Comparison of ENCODE assay signal across 10 cellular contexts in the genomic region with DNA sequence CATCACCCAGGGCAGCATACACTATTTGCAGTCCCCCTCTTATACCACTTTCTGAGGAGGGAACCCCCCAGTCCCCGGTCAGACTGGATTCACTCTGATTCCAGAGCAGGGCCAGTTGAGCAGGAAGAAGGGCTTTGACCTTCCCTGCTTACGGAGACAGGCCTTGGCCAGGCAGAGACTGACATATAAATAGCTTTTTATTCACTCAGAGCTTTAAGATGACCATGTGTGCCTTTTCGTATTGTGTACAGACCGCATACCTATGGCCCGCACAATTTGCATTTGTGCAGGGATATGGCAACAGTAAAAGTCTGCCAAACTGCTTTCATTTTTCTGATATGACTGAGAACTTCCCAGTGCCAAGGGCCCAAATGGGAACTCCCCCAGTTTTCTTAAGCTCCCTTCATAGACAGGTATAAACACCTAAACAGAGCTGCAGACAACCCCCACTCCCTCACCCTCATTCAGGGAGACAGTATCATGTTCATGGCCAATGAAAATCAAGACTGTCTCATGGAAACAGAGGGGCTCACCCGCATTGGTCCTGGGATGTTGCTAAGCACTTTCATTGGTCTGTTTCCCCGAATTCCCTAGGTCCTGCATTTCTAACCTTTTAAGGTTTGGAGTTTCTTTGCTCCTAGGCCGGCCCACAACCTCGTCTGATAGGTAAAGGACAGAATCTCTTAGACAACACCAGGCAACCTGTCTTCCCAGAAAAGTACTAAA.
DNase-seq lines count a peak whose midpoint lies in the region; ATAC-seq and TF ChIP-seq lines count a peak whose summit lies in the region.
"Had no signal": no experiment of that assay in that cellular context is flagged by ENCODE, and none has a peak within 500 bp of the region (broad histone marks: within the 10 kb centered on the region; RNA-seq: fewer than 3 reads in every experiment).

No MANE protein-coding gene starts in this region.

- H3K4me1 Mint-ChIP-seq in MCF 10A (ENCODE audit: insufficient read depth, unreplicated experiment): peaks cover 4% of the 10 kb centered on the region

- TF ChIP-seq CTCF in heart right ventricle (IDR thresholded peaks at IDR 0.05) (no peak), MCF 10A (IDR thresholded peaks at IDR 0.05; ENCODE audit: unreplicated experiment) (no peak), kidney epithelial cell (IDR thresholded peaks at IDR 0.05; ENCODE audit: insufficient read depth, low read length, poor library complexity, severe bottlenecking) (no peak), GM10266 (IDR thresholded peaks at IDR 0.05; ENCODE audit: control insufficient read depth, insufficient read depth, low read depth, missing control alignments) (no peak)

- ATAC-seq in heart right ventricle (peak in 6 of 8 donors; percentile 38 to 74 (median 46)), Right ventricle myocardium inferior (no peak), aorta (ENCODE audit: low FRiP score) (peak; percentile 39)
- ATAC-seq: GM12878 had no signal

- POLR2A ChIA-PET in MCF 10A (lab: Yijun Ruan, JAX): no interaction called here

- CTCF ChIA-PET in MCF 10A (lab: Yijun Ruan, JAX): no interaction called here

- H3K36me3 Mint-ChIP-seq in MCF 10A (ENCODE audit: insufficient read depth, unreplicated experiment): no peaks in the 10 kb centered on the region

- BruUV-seq in MCF 10A (replicated peaks; lab: Mats Ljungman, UMichigan): no TSS peak

- peaks cover 0 to 39% (median 13%) of the 10 kb centered on the region in 9 donors for H3K4me1 ChIP-seq in heart right ventricle
- H3K4me1 ChIP-seq in aorta (ENCODE audit: control insufficient read depth in 1 of 2, insufficient read depth in 2 of 2, low read length in 2 of 2): peaks cover 0 to 3% of the 10 kb centered on the region in 2 donors

- DNase-seq in heart right ventricle (no peak), Right ventricle myocardium inferior (ENCODE audit: missing footprints) (no peak), MCF 10A (ENCODE audit: unreplicated experiment) (peak; percentile 26), kidney epithelial cell (ENCODE audit: low read depth) (peak; percentile 21), aorta (no peak), GM10266 (ENCODE audit: extremely low spot score) (no peak), RPMI8226 (no peak), COR-L47 (lab: John Stamatoyannopoulos, UW) (no peak)
- DNase-seq: activated CD4-positive, alpha-beta T cell treated with anti-CD3 and anti-CD28 coated beads, Interleukin-2, amount 50 U/mL, for 1 hour had no signal

- H3K27ac ChIP-seq in heart right ventricle: peak overlapping the region in 4 of 10 donors; percentile 19 to 43 (median 39)
- peak overlapping the region; percentile 73 to 95 for H3K27ac ChIP-seq in aorta (ENCODE audit: low read depth in 1 of 2, low read length in 2 of 2)

- H3K4me3 ChIP-seq in heart right ventricle: no peak overlapping the region
- H3K4me3 ChIP-seq in kidney epithelial cell (ENCODE audit: low read depth, low read length): no peak overlapping the region
- H3K4me3 ChIP-seq in aorta (ENCODE audit: low read length in 2 of 2): no peak overlapping the region
- H3K4me3 ChIP-seq: GM12878 had no signal

- no peak overlapping the region for H3K27ac Mint-ChIP-seq in MCF 10A (ENCODE audit: low read depth, unreplicated experiment)

- no peak overlapping the region for H3K4me3 Mint-ChIP-seq in MCF 10A (ENCODE audit: unreplicated experiment)

- WGBS in heart right ventricle, 2 donors: 42 to 57% methylated on average over 9 of the region's 9 CpGs
- 9 to 28% methylated on average over 9 of the region's 9 CpGs for WGBS in aorta, 2 donors

- H3K27me3 Mint-ChIP-seq in MCF 10A (ENCODE audit: insufficient read depth, unreplicated experiment): peaks cover 97% of the 10 kb centered on the region

- H3K27me3 ChIP-seq in heart right ventricle (peaks cover 0 to 44% (median 0%) of the 10 kb centered on the region in 7 donors), kidney epithelial cell (ENCODE audit: control insufficient read depth, insufficient read depth, low read length) (peaks cover 3% of the 10 kb centered on the region), aorta (ENCODE audit: control insufficient read depth in 1 of 2, insufficient read depth in 2 of 2, low read length in 1 of 2) (no peaks in the 10 kb centered on the region)

- intact Hi-C loops in heart right ventricle (cut with DNase I): no loop called here
- intact Hi-C loops in Right ventricle myocardium inferior (cut with DNase I): no loop called here
- intact Hi-C loops in MCF 10A (cut with micrococcal nuclease): no loop called here
- intact Hi-C loops in aorta (cut with DNase I): no loop called here

- H3K36me3 ChIP-seq in heart right ventricle (no peaks in the 10 kb centered on the region), kidney epithelial cell (ENCODE audit: control insufficient read depth, insufficient read depth, low read length) (no peaks in the 10 kb centered on the region), aorta (ENCODE audit: control insufficient read depth in 1 of 2, insufficient read depth in 2 of 2, low read length in 1 of 2) (no peaks in the 10 kb centered on the region)

- no peaks in the 10 kb centered on the region for H3K9me3 ChIP-seq in heart right ventricle
- no peaks in the 10 kb centered on the region for H3K9me3 ChIP-seq in aorta (ENCODE audit: control insufficient read depth, low read length)

- no peaks in the 10 kb centered on the region for H3K9me3 Mint-ChIP-seq in MCF 10A (ENCODE audit: unreplicated experiment)

Comparison
In these comparisons a context has a peak if more than half of its experiments do, and no peak if none do; other contexts are left out.
1. DNase-seq: peak in MCF 10A (single experiment) and kidney epithelial cell (single experiment); none in heart right ventricle (0 of 2), Right ventricle myocardium inferior (single experiment), aorta (0 of 2), GM10266 (single experiment), RPMI8226 (single experiment) and COR-L47 (single experiment).